ENCODE assay signal across 8 cellular contexts in genomic region chr1:20194770-20195463, GRCh38. TPM values are rescaled to one million over a fixed set of nuclear protein-coding genes. Genes with fewer than 3 reads are reported as not detected.
DNase-seq lines count a peak whose midpoint lies in the region; ATAC-seq lines count a peak whose summit lies in the region.

No MANE protein-coding gene starts in this region.

- H3K4me1 Mint-ChIP-seq in activated CD4-positive, alpha-beta memory T cell treated with anti-CD3 and anti-CD28 coated beads, Interleukin-2, amount 10 ng/mL, durations not matched to agents 7 days and 5 days = peaks cover 3% of the 10 kb centered on the region
- H3K4me1 Mint-ChIP-seq in effector memory CD8-positive, alpha-beta T cell (ENCODE audit: low read depth in 2 of 2) = peaks cover 4 to 5% of the 10 kb centered on the region in 2 donors

- peaks cover 30% of the 10 kb centered on the region for H3K27me3 Mint-ChIP-seq in activated CD4-positive, alpha-beta memory T cell treated with anti-CD3 and anti-CD28 coated beads, Interleukin-2, amount 10 ng/mL, durations not matched to agents 7 days and 5 days
- peaks cover 7 to 48% of the 10 kb centered on the region in 2 donors for H3K27me3 Mint-ChIP-seq in effector memory CD8-positive, alpha-beta T cell

- H3K4me3 Mint-ChIP-seq in activated CD4-positive, alpha-beta memory T cell treated with anti-CD3 and anti-CD28 coated beads, Interleukin-2, amount 10 ng/mL, durations not matched to agents 7 days and 5 days = no peak overlapping the region
- H3K4me3 Mint-ChIP-seq in effector memory CD8-positive, alpha-beta T cell = no peak overlapping the region

- ATAC-seq in effector memory CD8-positive, alpha-beta T cell (replicated peaks) = peak; percentile 79

- H3K27ac Mint-ChIP-seq in activated CD4-positive, alpha-beta memory T cell treated with anti-CD3 and anti-CD28 coated beads, Interleukin-2, amount 10 ng/mL, durations not matched to agents 7 days and 5 days = no peak overlapping the region
- H3K27ac Mint-ChIP-seq in effector memory CD8-positive, alpha-beta T cell = no peak overlapping the region

- H3K9me3 Mint-ChIP-seq in activated CD4-positive, alpha-beta memory T cell treated with anti-CD3 and anti-CD28 coated beads, Interleukin-2, amount 10 ng/mL, durations not matched to agents 7 days and 5 days = no peaks in the 10 kb centered on the region
- no peaks in the 10 kb centered on the region for H3K9me3 Mint-ChIP-seq in effector memory CD8-positive, alpha-beta T cell

- no peaks in the 10 kb centered on the region for H3K36me3 Mint-ChIP-seq in activated CD4-positive, alpha-beta memory T cell treated with anti-CD3 and anti-CD28 coated beads, Interleukin-2, amount 10 ng/mL, durations not matched to agents 7 days and 5 days (ENCODE audit: low read depth)
- H3K36me3 Mint-ChIP-seq in effector memory CD8-positive, alpha-beta T cell (ENCODE audit: insufficient read depth) = no peaks in the 10 kb centered on the region

- POLR2A ChIA-PET in activated CD4-positive, alpha-beta memory T cell treated with anti-CD3 and anti-CD28 coated beads, Interleukin-2, amount 10 ng/mL, durations not matched to agents 7 days and 5 days (lab: Charles Lee) = no interaction called here

- CTCF ChIA-PET in activated CD4-positive, alpha-beta memory T cell treated with anti-CD3 and anti-CD28 coated beads, Interleukin-2, amount 10 ng/mL, durations not matched to agents 7 days and 5 days (lab: Charles Lee) = interaction anchor here (0.6 to 3.4 kb wide), 11 partner anchors 12 to 277 kb away, joined by 3 to 41 read pairs (median 4); no protein-coding TSS in a partner anchor

- DNase-seq in NCI-H2081 (lab: John Stamatoyannopoulos, UW) (peak; percentile 4 to 11), NCI-H2081 treated with DMSO at 0.1 percent for 48 hours (lab: John Stamatoyannopoulos, UW) (no peak), NCI-H510A (lab: John Stamatoyannopoulos, UW) (peak; percentile 30), midbrain (lab: John Stamatoyannopoulos, UW) (peak; percentile 53), middle frontal gyrus (ENCODE audit: extremely low spot score, low spot score) (no peak)
- peak; percentile 78 for DNase-seq in activated CD4-positive, alpha-beta memory T cell treated with anti-CD3 and anti-CD28 coated beads, Interleukin-2, amount 10 ng/mL, durations not matched to agents 7 days and 5 days
- DNase-seq in effector memory CD8-positive, alpha-beta T cell = peak; percentile 67 to 72 (median 71)
- peak; percentile 36 to 51 for DNase-seq in stimulated activated CD8-positive, alpha-beta memory T cell treated with anti-CD3 and anti-CD28 coated beads, Interleukin-7, amount 100 ng/mL, for 1 hour (ENCODE audit: low read depth in 2 of 2)

RNA-seq across cellular contexts. Expression of gene PLA2G2C, which starts 8.6 kb away (rescaled TPM):
- under 1 TPM; 0.18 to 0.40 TPM for total RNA-seq in activated CD4-positive, alpha-beta memory T cell treated with anti-CD3 and anti-CD28 coated beads, Interleukin-2, amount 10 ng/mL, durations not matched to agents 7 days and 5 days

RNA-seq across cellular contexts. Expression of gene UBXN10, which starts 9.0 kb away (rescaled TPM):
- 1 to 10 TPM; 1.5 to 1.7 TPM for total RNA-seq in activated CD4-positive, alpha-beta memory T cell treated with anti-CD3 and anti-CD28 coated beads, Interleukin-2, amount 10 ng/mL, durations not matched to agents 7 days and 5 days

RNA-seq across cellular contexts. Expression of gene PLA2G2F, which starts 55.8 kb away (rescaled TPM):
- total RNA-seq in activated CD4-positive, alpha-beta memory T cell treated with anti-CD3 and anti-CD28 coated beads, Interleukin-2, amount 10 ng/mL, durations not matched to agents 7 days and 5 days = not detected

Comparison
In these comparisons a context has a peak if more than half of its experiments do, and no peak if none do; other contexts are left out.
1. DNase-seq: peak in NCI-H2081 (2 of 2), NCI-H510A (single experiment), activated CD4-positive, alpha-beta memory T cell treated with anti-CD3 and anti-CD28 coated beads, Interleukin-2, amount 10 ng/mL, durations not matched to agents 7 days and 5 days (single experiment), effector memory CD8-positive, alpha-beta T cell (3 of 3), midbrain (single experiment) and stimulated activated CD8-positive, alpha-beta memory T cell treated with anti-CD3 and anti-CD28 coated beads, Interleukin-7, amount 100 ng/mL, for 1 hour (2 of 2); none in NCI-H2081 treated with DMSO at 0.1 percent for 48 hours (single experiment) and middle frontal gyrus (single experiment).